In genomic region chr1:151970128-151970527, GRCh38 we compare ENCODE assay signal across 2 cellular contexts.
TF ChIP-seq lines count a peak whose summit lies in the region.

No MANE protein-coding gene starts in this region.

TF ChIP-seq in A549, 52 proteins besides CTCF, POLR2A, EP300 and RAD21:
- TF ChIP-seq BHLHE40 (IDR thresholded peaks at IDR 0.05; ENCODE audit: low read depth, low read length) (no peak), MAFK (IDR thresholded peaks at IDR 0.05; ENCODE audit: partially characterized antibody) (no peak), FOXS1 (CRISPR knock-in tag; IDR thresholded peaks at IDR 0.05) (no peak), USF2 (IDR thresholded peaks at IDR 0.05) (no peak), GATA3 (IDR thresholded peaks at IDR 0.05; ENCODE audit: borderline replicate concordance) (no peak), RCOR1 (IDR thresholded peaks at IDR 0.05; ENCODE audit: low read depth, low read length) (no peak), CEBPB (IDR thresholded peaks at IDR 0.05) (no peak), RNF2 (IDR thresholded peaks at IDR 0.05; ENCODE audit: borderline replicate concordance, low read depth) (no peak), HMGXB4 (CRISPR knock-in tag; IDR thresholded peaks at IDR 0.05; ENCODE audit: borderline replicate concordance) (no peak), JUNB (IDR thresholded peaks at IDR 0.05) (no peak), HOXB13 (CRISPR knock-in tag; IDR thresholded peaks at IDR 0.05; ENCODE audit: low read depth) (no peak), FOSL2 (IDR thresholded peaks at IDR 0.05) (no peak), FOSL2 (CRISPR knock-in tag; IDR thresholded peaks at IDR 0.05) (no peak), REST (IDR thresholded peaks at IDR 0.05) (no peak), JUN (IDR thresholded peaks at IDR 0.05) (no peak), ZNF302 (CRISPR knock-in tag; IDR thresholded peaks at IDR 0.05) (no peak), ZFP36 (IDR thresholded peaks at IDR 0.05; ENCODE audit: borderline replicate concordance, partially characterized antibody) (no peak), MAZ (IDR thresholded peaks at IDR 0.05; ENCODE audit: borderline replicate concordance, low read depth, low read length) (no peak), KDM5A (IDR thresholded peaks at IDR 0.05) (no peak), ZSCAN20 (CRISPR knock-in tag; IDR thresholded peaks at IDR 0.05) (no peak)

TF ChIP-seq in H1, 55 proteins besides CTCF, POLR2A, EP300 and RAD21:
- TF ChIP-seq SP2 (IDR thresholded peaks at IDR 0.05; ENCODE audit: low read length) = no peak
- TF ChIP-seq RXRA (IDR thresholded peaks at IDR 0.05; ENCODE audit: insufficient read depth, low read depth, low read length) = no peak
- TF ChIP-seq JUN (IDR thresholded peaks at IDR 0.05; ENCODE audit: low read depth, low read length) = no peak
- TF ChIP-seq BACH1 (IDR thresholded peaks at IDR 0.05; ENCODE audit: low read length) = no peak
- TF ChIP-seq ASH2L (IDR thresholded peaks at IDR 0.05; ENCODE audit: low read length) = no peak
- no peak for TF ChIP-seq TBP (IDR thresholded peaks at IDR 0.05; ENCODE audit: low read depth, low read length)
- no peak for TF ChIP-seq MAFK (IDR thresholded peaks at IDR 0.05; ENCODE audit: low read depth, low read length)
- TF ChIP-seq CHD2 (IDR thresholded peaks at IDR 0.05; ENCODE audit: low read length) = no peak
- TF ChIP-seq KDM4A (IDR thresholded peaks at IDR 0.05; ENCODE audit: low read depth, low read length, severe bottlenecking) = no peak
- no peak for TF ChIP-seq SP4 (IDR thresholded peaks at IDR 0.05; ENCODE audit: low read length)
- no peak for TF ChIP-seq FOSL1 (IDR thresholded peaks at IDR 0.05; ENCODE audit: insufficient read depth, low read depth, low read length)
- no peak for TF ChIP-seq TEAD4 (IDR thresholded peaks at IDR 0.05; ENCODE audit: low read depth, low read length)
